ENCODE assay signal across 8 cellular contexts in the genomic region with DNA sequence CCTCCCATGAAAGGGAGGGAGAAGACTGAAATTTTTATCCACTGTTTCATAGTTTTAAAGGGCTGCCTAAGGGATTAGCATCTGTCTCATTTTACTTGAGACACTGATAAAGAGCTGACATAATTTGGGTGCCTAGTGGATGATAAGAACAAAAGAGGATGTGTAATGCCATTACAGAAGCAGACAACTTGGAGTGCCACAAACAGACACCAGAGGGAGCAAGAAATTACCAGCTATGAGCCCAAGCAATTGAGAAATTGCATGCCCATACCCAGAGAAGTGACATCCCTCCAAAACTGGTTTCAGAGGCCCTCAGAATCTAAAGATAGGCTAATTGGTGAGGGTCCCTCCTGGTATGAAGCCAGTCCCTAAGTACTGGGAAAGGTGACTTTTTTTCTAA. TPM values are rescaled to one million over a fixed set of nuclear protein-coding genes. Genes with fewer than 3 reads are reported as not detected.
DNase-seq lines count a peak whose midpoint lies in the region; ATAC-seq and TF ChIP-seq lines count a peak whose summit lies in the region.

No MANE protein-coding gene starts in this region.

- intact Hi-C loops in prostate gland (cut with DNase I): no loop called here

- ATAC-seq in GM18858 (IDR thresholded peaks at IDR 0.05; ENCODE audit: unreplicated experiment) (peak; percentile 94), HG03103 (IDR thresholded peaks at IDR 0.05; ENCODE audit: low read depth, unreplicated experiment) (peak; percentile 97)

- peak; percentile 19 for DNase-seq in D341Med (ENCODE audit: low spot score)
- DNase-seq in RKO (ENCODE audit: low spot score): peak; percentile 72
- DNase-seq in iPS-NIHi7 (ENCODE audit: extremely low spot score): peak; percentile 3
- DNase-seq in COR-L47 (lab: John Stamatoyannopoulos, UW): no peak
- no peak for DNase-seq in 8988T
- DNase-seq in prostate gland (ENCODE audit: low spot score): no peak

- no peaks in the 10 kb centered on the region for H3K36me3 ChIP-seq in prostate gland

- H3K27ac ChIP-seq in prostate gland: no peak overlapping the region

- H3K4me1 ChIP-seq in prostate gland (replicated peaks): no peaks in the 10 kb centered on the region

- H3K27me3 ChIP-seq in prostate gland (replicated peaks; ENCODE audit: insufficient read depth): no peaks in the 10 kb centered on the region

- TF ChIP-seq CTCF in prostate gland (IDR thresholded peaks at IDR 0.05): peak in 1 of 4 experiments; percentile 12

- no peak overlapping the region for H3K4me3 ChIP-seq in prostate gland

- TF ChIP-seq POLR2A in prostate gland (IDR thresholded peaks at IDR 0.05): no peak

- H3K9me3 ChIP-seq in prostate gland: no peaks in the 10 kb centered on the region

RNA-seq across cellular contexts. Expression of a gene that starts 38.5 kb away (rescaled TPM):
- not detected for total RNA-seq in prostate gland

Comparison
In these comparisons a context has a peak if more than half of its experiments do, and no peak if none do; other contexts are left out.
1. DNase-seq: peak in D341Med (single experiment), RKO (single experiment) and iPS-NIHi7 (single experiment); none in COR-L47 (single experiment), 8988T (single experiment) and prostate gland (single experiment).